ENCODE assay signal across 15 cellular contexts in the genomic region with DNA sequence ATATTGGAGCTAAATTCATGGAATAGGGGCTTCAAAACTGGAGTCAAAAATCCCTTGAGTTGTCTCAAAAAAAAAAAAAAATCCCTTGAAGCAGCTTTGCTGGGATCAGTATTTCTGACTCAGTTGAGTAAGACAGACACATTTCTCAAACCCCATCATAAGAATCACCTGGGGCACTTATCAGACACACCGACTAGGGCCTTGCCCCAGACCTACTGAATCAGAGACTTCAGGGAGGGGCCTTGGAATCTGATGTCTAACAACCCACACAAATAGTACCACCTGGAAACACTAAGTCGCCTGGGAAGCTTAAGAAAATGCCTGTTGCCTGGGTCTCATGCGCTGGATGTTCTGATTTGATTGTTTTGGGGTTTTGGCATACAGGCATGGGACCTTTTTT. TPM values are rescaled to one million over a fixed set of nuclear protein-coding genes. Genes with fewer than 3 reads are reported as not detected.
DNase-seq lines count a peak whose midpoint lies in the region; ATAC-seq, FAIRE-seq and TF ChIP-seq lines count a peak whose summit lies in the region.
"Had no signal": no experiment of that assay in that cellular context is flagged by ENCODE, and none has a peak within 500 bp of the region (broad histone marks: within the 10 kb centered on the region; RNA-seq: fewer than 3 reads in every experiment).

No MANE protein-coding gene starts in this region.

- no peak for ATAC-seq in GM18520 (IDR thresholded peaks at IDR 0.05; ENCODE audit: unreplicated experiment)
- no peak for ATAC-seq in pancreas

- peak overlapping the region; percentile 53 for H3K9ac ChIP-seq in OCI-LY3 (ENCODE audit: low read length)

- H3K27me3 ChIP-seq in OCI-LY3 (ENCODE audit: low read depth, low read length): no peaks in the 10 kb centered on the region
- no peaks in the 10 kb centered on the region for H3K27me3 ChIP-seq in bronchial epithelial cell (ENCODE audit: control insufficient read depth, insufficient read depth, low read length)
- no peaks in the 10 kb centered on the region for H3K27me3 ChIP-seq in prostate gland (replicated peaks; ENCODE audit: insufficient read depth)
- H3K27me3 ChIP-seq in pancreas: no peaks in the 10 kb centered on the region

- no peak for FAIRE-seq in bronchial epithelial cell (lab: Jason Lieb, UNC)
- no peak for FAIRE-seq in pancreas (lab: Jason Lieb, UNC)

- peak overlapping the region; percentile 45 for H3K4me2 ChIP-seq in OCI-LY3 (ENCODE audit: low read length)

- 54% methylated on average over 3 of the region's 3 CpGs for WGBS in prostate gland
- 90 to 92% methylated on average over 3 of the region's 3 CpGs for WGBS in pancreas, 2 donors

- peak; percentile 99 for DNase-seq in bronchial epithelial cell (ENCODE audit: low read depth)
- DNase-seq in prostate gland (ENCODE audit: low spot score): no peak
- no peak for DNase-seq in foreskin fibroblast
- DNase-seq in activated naive CD4-positive, alpha-beta T cell treated with anti-CD3 and anti-CD28 coated beads, Interleukin-2, amount 10 ng/mL, durations not matched to agents 7 days and 5 days: no peak
- DNase-seq in pancreas: no peak
- DNase-seq: CD8-positive, alpha-beta memory T cell; H9; Kasumi-1; MV-4-11; NCI-H1417 treated with DMSO at 0.1 percent for 48 hours; NCI-H2081; NCI-H524; OCI-M1 had no signal

- H3K4me1 Mint-ChIP-seq in activated naive CD4-positive, alpha-beta T cell treated with anti-CD3 and anti-CD28 coated beads, Interleukin-2, amount 10 ng/mL, durations not matched to agents 7 days and 5 days: no peaks in the 10 kb centered on the region
- H3K4me1 Mint-ChIP-seq: CD8-positive, alpha-beta memory T cell had no signal

- H3K9me3 Mint-ChIP-seq in activated naive CD4-positive, alpha-beta T cell treated with anti-CD3 and anti-CD28 coated beads, Interleukin-2, amount 10 ng/mL, durations not matched to agents 7 days and 5 days: no peaks in the 10 kb centered on the region
- H3K9me3 Mint-ChIP-seq: H9 had no signal

- intact Hi-C loops in prostate gland (cut with DNase I) (no loop called here), pancreas (cut with DNase I) (no loop called here)

- H3K9me3 ChIP-seq in OCI-LY3 (ENCODE audit: insufficient read depth, low read length): no peaks in the 10 kb centered on the region
- H3K9me3 ChIP-seq in prostate gland: no peaks in the 10 kb centered on the region
- no peaks in the 10 kb centered on the region for H3K9me3 ChIP-seq in pancreas

- no peak overlapping the region for H3K27ac Mint-ChIP-seq in activated naive CD4-positive, alpha-beta T cell treated with anti-CD3 and anti-CD28 coated beads, Interleukin-2, amount 10 ng/mL, durations not matched to agents 7 days and 5 days
- H3K27ac Mint-ChIP-seq: CD8-positive, alpha-beta memory T cell had no signal

- H3K4me3 ChIP-seq in OCI-LY3 (ENCODE audit: low read length) (no peak overlapping the region), bronchial epithelial cell (ENCODE audit: low read depth, low read length) (no peak overlapping the region), prostate gland (no peak overlapping the region), foreskin fibroblast (ENCODE audit: low read depth in 1 of 2, low read length in 2 of 2) (no peak overlapping the region), pancreas (no peak overlapping the region)

- H3K27me3 Mint-ChIP-seq in activated naive CD4-positive, alpha-beta T cell treated with anti-CD3 and anti-CD28 coated beads, Interleukin-2, amount 10 ng/mL, durations not matched to agents 7 days and 5 days: peaks cover under 1% of the 10 kb centered on the region

- TF ChIP-seq POLR2A in prostate gland (IDR thresholded peaks at IDR 0.05): no peak

- H3K79me2 ChIP-seq in OCI-LY3 (ENCODE audit: low read length): no peaks in the 10 kb centered on the region

- H3K4me1 ChIP-seq in OCI-LY3 (ENCODE audit: low read length): peaks cover 71% of the 10 kb centered on the region
- H3K4me1 ChIP-seq in prostate gland (replicated peaks): peaks cover 3% of the 10 kb centered on the region
- no peaks in the 10 kb centered on the region for H3K4me1 ChIP-seq in pancreas

- H3K27ac ChIP-seq in OCI-LY3 (ENCODE audit: low read length) (peak overlapping the region; percentile 94), prostate gland (peak overlapping the region; percentile 4 to 62), pancreas (no peak overlapping the region)

- H3K36me3 ChIP-seq in OCI-LY3 (replicated peaks; ENCODE audit: low read depth, low read length) (no peaks in the 10 kb centered on the region), bronchial epithelial cell (ENCODE audit: control insufficient read depth, insufficient read depth, low read length) (no peaks in the 10 kb centered on the region), prostate gland (no peaks in the 10 kb centered on the region), pancreas (no peaks in the 10 kb centered on the region)

- no peaks in the 10 kb centered on the region for H3K36me3 Mint-ChIP-seq in activated naive CD4-positive, alpha-beta T cell treated with anti-CD3 and anti-CD28 coated beads, Interleukin-2, amount 10 ng/mL, durations not matched to agents 7 days and 5 days

- H3K4me3 Mint-ChIP-seq in activated naive CD4-positive, alpha-beta T cell treated with anti-CD3 and anti-CD28 coated beads, Interleukin-2, amount 10 ng/mL, durations not matched to agents 7 days and 5 days: no peak overlapping the region
- H3K4me3 Mint-ChIP-seq: CD8-positive, alpha-beta memory T cell; H9 had no signal

- TF ChIP-seq CTCF in OCI-LY3 (IDR thresholded peaks at IDR 0.05; ENCODE audit: low read depth, low read length) (no peak), bronchial epithelial cell (IDR thresholded peaks at IDR 0.05; ENCODE audit: insufficient read depth, low read length, severe bottlenecking) (no peak), prostate gland (IDR thresholded peaks at IDR 0.05) (no peak), foreskin fibroblast (IDR thresholded peaks at IDR 0.05; ENCODE audit: low read depth, low read length) (no peak), pancreas (IDR thresholded peaks at IDR 0.05) (no peak)

- CTCF ChIA-PET in activated naive CD4-positive, alpha-beta T cell treated with anti-CD3 and anti-CD28 coated beads, Interleukin-2, amount 10 ng/mL, durations not matched to agents 7 days and 5 days (lab: Charles Lee): no interaction called here

- H2AFZ ChIP-seq in OCI-LY3 (ENCODE audit: low read depth, low read length): no peak overlapping the region

- no peaks in the 10 kb centered on the region for H4K20me1 ChIP-seq in OCI-LY3 (ENCODE audit: insufficient read depth, low read length)

RNA-seq across cellular contexts. Expression of gene RNF144B, which starts 44.9 kb away (rescaled TPM):
- total RNA-seq in bronchial epithelial cell (141 and 239 TPM in 2 replicates), prostate gland (10 to 100 TPM; 25.3 to 50.8 TPM), pancreas (10 to 100 TPM in 2 of 6 donors, 1 to 10 TPM in 4; 5.5 to 18.7 (median 8.1) TPM)
- polyA plus RNA-seq in pancreas: 1 to 10 TPM; 1.7 to 2.6 TPM

Comparison
In these comparisons a context has a peak if more than half of its experiments do, and no peak if none do; other contexts are left out.
1. H3K27ac ChIP-seq: peak in OCI-LY3 (single experiment) and prostate gland (2 of 2); none in pancreas (0 of 4).